In genomic region chr9:124013263-124014211, GRCh38 we compare ENCODE assay signal across 18 cellular contexts. TPM values are rescaled to one million over a fixed set of nuclear protein-coding genes. Genes with fewer than 3 reads are reported as not detected.
A peak's percentile ranks its signal among the peaks of the same experiment; 100 is the strongest.
DNase-seq lines count a peak whose midpoint lies in the region; ATAC-seq, FAIRE-seq and TF ChIP-seq lines count a peak whose summit lies in the region.
"Had no signal": no experiment of that assay in that cellular context is flagged by ENCODE, and none has a peak within 500 bp of the region (broad histone marks: within the 10 kb centered on the region; RNA-seq: fewer than 3 reads in every experiment).

No MANE protein-coding gene starts in this region.

- peak overlapping the region; percentile 2 for H3K27ac ChIP-seq in astrocyte (ENCODE audit: low read depth, low read length)
- H3K27ac ChIP-seq in naive thymus-derived CD4-positive, alpha-beta T cell (ENCODE audit: low read depth, low read length) = no peak overlapping the region
- H3K27ac ChIP-seq: cardiac muscle cell, epithelial cell of prostate, SK-N-MC had no signal

- peaks cover 20% of the 10 kb centered on the region for H3K9me3 Mint-ChIP-seq in astrocyte (ENCODE audit: unreplicated experiment)
- H3K9me3 Mint-ChIP-seq in naive thymus-derived CD4-positive, alpha-beta T cell = peaks cover 0 to 2% (median 0%) of the 10 kb centered on the region in 11 donors

- H2AFZ ChIP-seq in astrocyte (ENCODE audit: low read depth, low read length) = no peak overlapping the region

- TF ChIP-seq CTCF in AG09309 (IDR thresholded peaks at IDR 0.05; ENCODE audit: control insufficient read depth, insufficient read depth, low read depth, low read length, missing control alignments) (peak; percentile 12), astrocyte (IDR thresholded peaks at IDR 0.05; ENCODE audit: insufficient read depth, low read depth, low read length) (no peak)

- peak overlapping the region; percentile 81 for H3K4me2 ChIP-seq in astrocyte (ENCODE audit: low read length)

- peak overlapping the region; percentile 53 for H3K27ac Mint-ChIP-seq in astrocyte (ENCODE audit: unreplicated experiment)
- H3K27ac Mint-ChIP-seq in naive thymus-derived CD4-positive, alpha-beta T cell = peak overlapping the region in 1 of 9 donors; percentile 58

- H3K36me3 ChIP-seq in astrocyte (ENCODE audit: insufficient read depth, low read length) = no peaks in the 10 kb centered on the region
- no peaks in the 10 kb centered on the region for H3K36me3 ChIP-seq in naive thymus-derived CD4-positive, alpha-beta T cell (ENCODE audit: control insufficient read depth in 2 of 3, insufficient read depth in 3 of 3, low read length in 3 of 3)
- H3K36me3 ChIP-seq: cardiac muscle cell had no signal

- H3K79me2 ChIP-seq in astrocyte (ENCODE audit: insufficient read depth, low read length) = peaks cover 39% of the 10 kb centered on the region

- no peaks in the 10 kb centered on the region for H3K4me1 Mint-ChIP-seq in astrocyte (ENCODE audit: low read depth, unreplicated experiment)
- H3K4me1 Mint-ChIP-seq in naive thymus-derived CD4-positive, alpha-beta T cell = peaks cover 18 to 53% (median 38%) of the 10 kb centered on the region in 7 donors

- intact Hi-C loops in naive thymus-derived CD4-positive, alpha-beta T cell (cut with micrococcal nuclease) = no loop called here

- CTCF ChIA-PET in naive thymus-derived CD4-positive, alpha-beta T cell (lab: Charles Lee) = no interaction called here

- peaks cover 1% of the 10 kb centered on the region for H3K36me3 Mint-ChIP-seq in astrocyte (ENCODE audit: low read depth, unreplicated experiment)
- H3K36me3 Mint-ChIP-seq in naive thymus-derived CD4-positive, alpha-beta T cell = peaks cover 0 to 3% (median 0%) of the 10 kb centered on the region in 5 donors

- H3K9ac ChIP-seq in astrocyte (ENCODE audit: low read length) = peak overlapping the region; percentile 75

- peaks cover 36% of the 10 kb centered on the region for H4K20me1 ChIP-seq in astrocyte (ENCODE audit: insufficient read depth, low read length)

- peaks cover 74% of the 10 kb centered on the region for H3K27me3 ChIP-seq in astrocyte (ENCODE audit: insufficient read depth, low read length)
- peaks cover 4 to 34% of the 10 kb centered on the region in 2 donors for H3K27me3 ChIP-seq in naive thymus-derived CD4-positive, alpha-beta T cell (ENCODE audit: control insufficient read depth in 2 of 2, insufficient read depth in 2 of 2, low read length in 2 of 2)

- no peak overlapping the region for H3K4me3 Mint-ChIP-seq in astrocyte (ENCODE audit: unreplicated experiment)
- peak overlapping the region in 9 of 10 donors; percentile 28 to 73 (median 57) for H3K4me3 Mint-ChIP-seq in naive thymus-derived CD4-positive, alpha-beta T cell

- POLR2A ChIA-PET in naive thymus-derived CD4-positive, alpha-beta T cell (lab: Charles Lee) = no interaction called here

- FAIRE-seq in astrocyte (lab: Jason Lieb, UNC) = no peak
- FAIRE-seq: kidney had no signal

- H3K27me3 Mint-ChIP-seq in astrocyte (ENCODE audit: low read depth, unreplicated experiment) = peaks cover 57% of the 10 kb centered on the region
- peaks cover 49 to 73% (median 61%) of the 10 kb centered on the region in 5 donors for H3K27me3 Mint-ChIP-seq in naive thymus-derived CD4-positive, alpha-beta T cell

- H3K4me3 ChIP-seq in AG09309 (ENCODE audit: control insufficient read depth, low read depth, low read length) (peak overlapping the region; percentile 75), astrocyte (ENCODE audit: insufficient read depth, low read depth, low read length) (peak overlapping the region; percentile 50)
- H3K4me3 ChIP-seq in naive thymus-derived CD4-positive, alpha-beta T cell (ENCODE audit: low read length) = no peak overlapping the region
- H3K4me3 ChIP-seq: SK-N-MC had no signal

- no peak for DNase-seq in AG09309 (ENCODE audit: low read depth)
- DNase-seq in DMS53 (lab: John Stamatoyannopoulos, UW) = peak; percentile 75
- no peak for DNase-seq in astrocyte (ENCODE audit: low read depth)
- no peak for DNase-seq in naive thymus-derived CD4-positive, alpha-beta T cell
- DNase-seq in A172 (ENCODE audit: low spot score) = no peak
- no peak for DNase-seq in GM03348 (ENCODE audit: low spot score)
- no peak for DNase-seq in NCI-H187 (lab: John Stamatoyannopoulos, UW)
- DNase-seq: activated CD4-positive, CD25-positive, alpha-beta regulatory T cell treated with anti-CD3 and anti-CD28 coated beads, Interleukin-2, amount 50 U/mL, for 72 hours; C1 segment of cervical spinal cord; kidney; stimulated activated CD4-positive, alpha-beta T cell treated with anti-CD3 and anti-CD28 coated beads, Interleukin-4, amount 100 ng/mL, for 24 hours; stimulated activated naive CD4-positive, alpha-beta T cell had no signal

- H3K4me1 ChIP-seq in astrocyte (ENCODE audit: insufficient read depth, low read length) = no peaks in the 10 kb centered on the region
- peaks cover 3 to 13% of the 10 kb centered on the region in 2 donors for H3K4me1 ChIP-seq in naive thymus-derived CD4-positive, alpha-beta T cell (ENCODE audit: control insufficient read depth in 2 of 2, insufficient read depth in 2 of 2, low read length in 2 of 2)

- no peaks in the 10 kb centered on the region for H3K9me3 ChIP-seq in astrocyte (ENCODE audit: insufficient read depth, low read depth, low read length)
- no peaks in the 10 kb centered on the region for H3K9me3 ChIP-seq in naive thymus-derived CD4-positive, alpha-beta T cell (ENCODE audit: control insufficient read depth in 2 of 3, low read length in 3 of 3)

- ATAC-seq in naive thymus-derived CD4-positive, alpha-beta T cell = no peak
- ATAC-seq in HG03378 (IDR thresholded peaks at IDR 0.05; ENCODE audit: unreplicated experiment) = no peak

RNA-seq across cellular contexts. Expression of gene LHX2, which starts 2.0 kb away (rescaled TPM):
- total RNA-seq in astrocyte = 0.14 TPM in 1 of 2 replicates, not detected in the other
- not detected for total RNA-seq in naive thymus-derived CD4-positive, alpha-beta T cell
- not detected for polyA plus RNA-seq in naive thymus-derived CD4-positive, alpha-beta T cell
- total RNA-seq in A172 (2014; rRNA removed; shearing (Covaris generic)) = 10.9 and 14.5 TPM in 2 replicates
- total RNA-seq: glomerular endothelial cell, kidney, renal cortical epithelial cell had no signal

Comparison
In these comparisons a context has a peak if more than half of its experiments do, and no peak if none do; other contexts are left out.
1. RNA of gene LHX2, which starts 2.0 kb away (total RNA-seq): 10.9 to 14.5 TPM in A172; 0.14 TPM in astrocyte and not detected in naive thymus-derived CD4-positive, alpha-beta T cell; every median in the first group is over 10 times any median in the second.